Comparison of ENCODE assay signal across 7 cellular contexts in the genomic region with DNA sequence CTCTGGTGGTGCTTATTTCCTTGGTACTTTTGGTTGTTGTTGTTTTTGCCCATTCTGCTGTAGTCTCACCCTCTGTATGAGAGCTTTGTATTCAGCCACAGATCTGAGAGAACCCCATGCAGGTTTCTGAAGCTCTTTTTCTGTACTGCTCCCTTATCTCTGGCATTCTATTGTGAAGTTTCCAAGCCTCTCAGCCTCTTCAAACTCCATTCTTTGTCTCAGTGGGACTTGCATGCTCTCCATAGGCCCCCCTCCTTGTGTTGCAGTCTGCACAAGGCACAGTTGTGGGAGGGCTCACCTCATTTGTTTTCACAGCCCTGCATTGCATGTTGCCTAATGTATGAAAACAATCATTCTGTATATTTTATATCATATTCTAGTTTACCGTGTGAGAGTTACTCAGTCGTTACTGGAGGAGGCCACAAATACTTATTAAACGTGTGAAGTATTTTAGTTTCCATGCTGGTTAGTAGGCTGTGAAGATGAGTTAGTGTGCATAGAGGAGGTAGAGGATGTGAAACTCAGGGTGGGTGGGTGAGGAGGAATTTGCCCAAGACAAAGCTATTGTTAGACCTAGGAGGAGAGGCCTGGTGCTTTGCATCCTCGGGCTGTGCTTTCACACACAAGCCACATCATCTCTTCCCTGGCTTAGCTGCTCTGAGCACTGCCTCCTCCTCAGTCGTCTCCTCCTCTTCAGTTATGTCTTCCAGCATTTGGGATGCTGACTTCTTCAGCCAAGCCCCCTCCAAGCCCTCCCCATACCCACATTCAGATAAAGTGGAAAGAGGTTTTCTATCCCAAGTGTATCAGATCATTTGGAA. TPM values are rescaled to one million over a fixed set of nuclear protein-coding genes. Genes with fewer than 3 reads are reported as not detected.
DNase-seq lines count a peak whose midpoint lies in the region; ATAC-seq and TF ChIP-seq lines count a peak whose summit lies in the region.

No MANE protein-coding gene starts in this region.

- H3K36me3 ChIP-seq in ovary, result no peaks in the 10 kb centered on the region

- H3K27me3 Mint-ChIP-seq in activated CD4-positive, alpha-beta T cell treated with anti-CD3 and anti-CD28 coated beads, Interleukin-2, amount 10 ng/mL, durations not matched to agents 24 days and 14 days, result no peaks in the 10 kb centered on the region

- intact Hi-C loops in activated CD4-positive, alpha-beta T cell treated with anti-CD3 and anti-CD28 coated beads, Interleukin-2, amount 10 ng/mL, durations not matched to agents 24 days and 14 days (cut with micrococcal nuclease), result loop anchor here (1.0 to 5.0 kb wide), 9 partner anchors 32 to 587 kb away; partner anchors contain the start of genes DDX20 and LRIF1
- intact Hi-C loops in ovary (cut with DNase I), result loop anchor here (5.0 to 10.0 kb wide), 5 partner anchors 175 to 555 kb away; no protein-coding TSS in a partner anchor

- H3K4me1 ChIP-seq in ovary (ENCODE audit: insufficient read depth), result no peaks in the 10 kb centered on the region

- ATAC-seq in GM19324 (IDR thresholded peaks at IDR 0.05; ENCODE audit: low FRiP score, unreplicated experiment) (peak; percentile 33), HG03060 (IDR thresholded peaks at IDR 0.05; ENCODE audit: low read depth, unreplicated experiment) (peak; percentile 20)

- TF ChIP-seq EP300 in ovary (IDR thresholded peaks at IDR 0.05), result no peak

- no peak overlapping the region for H3K4me3 ChIP-seq in ovary

- no peaks in the 10 kb centered on the region for H3K9me3 Mint-ChIP-seq in activated CD4-positive, alpha-beta T cell treated with anti-CD3 and anti-CD28 coated beads, Interleukin-2, amount 10 ng/mL, durations not matched to agents 24 days and 14 days

- H3K27me3 ChIP-seq in ovary, result no peaks in the 10 kb centered on the region

- no peaks in the 10 kb centered on the region for H3K9me3 ChIP-seq in ovary

- no peak for TF ChIP-seq POLR2A in ovary (IDR thresholded peaks at IDR 0.05)

- TF ChIP-seq CTCF in ovary (IDR thresholded peaks at IDR 0.05), result no peak

- peak overlapping the region; percentile 69 for H3K4me3 Mint-ChIP-seq in activated CD4-positive, alpha-beta T cell treated with anti-CD3 and anti-CD28 coated beads, Interleukin-2, amount 10 ng/mL, durations not matched to agents 24 days and 14 days

- 69 to 73% (median 72%) methylated on average over 5 of the region's 5 CpGs for WGBS in ovary, 3 donors

- H3K27ac Mint-ChIP-seq in activated CD4-positive, alpha-beta T cell treated with anti-CD3 and anti-CD28 coated beads, Interleukin-2, amount 10 ng/mL, durations not matched to agents 24 days and 14 days, result peak overlapping the region; percentile 92

- H3K36me3 Mint-ChIP-seq in activated CD4-positive, alpha-beta T cell treated with anti-CD3 and anti-CD28 coated beads, Interleukin-2, amount 10 ng/mL, durations not matched to agents 24 days and 14 days (ENCODE audit: low read depth), result peaks cover 5% of the 10 kb centered on the region

- peak; percentile 77 for DNase-seq in activated CD4-positive, alpha-beta T cell treated with anti-CD3 and anti-CD28 coated beads, Interleukin-2, amount 10 ng/mL, durations not matched to agents 24 days and 14 days
- DNase-seq in pons (ENCODE audit: low spot score) (peak; percentile 62), 8988T (no peak), islet precursor cell (no peak), ovary (no peak)

- peaks cover 84% of the 10 kb centered on the region for H3K4me1 Mint-ChIP-seq in activated CD4-positive, alpha-beta T cell treated with anti-CD3 and anti-CD28 coated beads, Interleukin-2, amount 10 ng/mL, durations not matched to agents 24 days and 14 days

- no peak overlapping the region for H3K27ac ChIP-seq in ovary

RNA-seq across cellular contexts. Expression of gene CHI3L2, which starts 7.8 kb away (rescaled TPM):
- 2.3 and 3.9 TPM in 2 replicates for total RNA-seq in activated CD4-positive, alpha-beta T cell treated with anti-CD3 and anti-CD28 coated beads, Interleukin-2, amount 10 ng/mL, durations not matched to agents 24 days and 14 days
- 10 to 100 TPM in 1 of 7 donors, 1 to 10 TPM in 5, not detected in 1; 1.1 to 17.0 (median 1.8) TPM for total RNA-seq in ovary
- 1 to 10 TPM in 1 of 2 donors, under 1 TPM in 1; 0.91 to 1.4 TPM for polyA plus RNA-seq in ovary

RNA-seq across cellular contexts. Expression of gene DENND2D, which starts 19.2 kb away (rescaled TPM):
- 175 and 180 TPM in 2 replicates for total RNA-seq in activated CD4-positive, alpha-beta T cell treated with anti-CD3 and anti-CD28 coated beads, Interleukin-2, amount 10 ng/mL, durations not matched to agents 24 days and 14 days
- total RNA-seq in ovary, result 10 to 100 TPM in 3 of 7 donors, 1 to 10 TPM in 4; 6.2 to 19.0 (median 9.5) TPM
- 10 to 100 TPM in 1 of 2 donors, 1 to 10 TPM in 1; 2.5 to 18.3 TPM for polyA plus RNA-seq in ovary

Comparison
In these comparisons a context has a peak if more than half of its experiments do, and no peak if none do; other contexts are left out.
1. DNase-seq: peak in activated CD4-positive, alpha-beta T cell treated with anti-CD3 and anti-CD28 coated beads, Interleukin-2, amount 10 ng/mL, durations not matched to agents 24 days and 14 days (single experiment) and pons (single experiment); none in 8988T (single experiment), islet precursor cell (single experiment) and ovary (0 of 5).